In the genomic region with DNA sequence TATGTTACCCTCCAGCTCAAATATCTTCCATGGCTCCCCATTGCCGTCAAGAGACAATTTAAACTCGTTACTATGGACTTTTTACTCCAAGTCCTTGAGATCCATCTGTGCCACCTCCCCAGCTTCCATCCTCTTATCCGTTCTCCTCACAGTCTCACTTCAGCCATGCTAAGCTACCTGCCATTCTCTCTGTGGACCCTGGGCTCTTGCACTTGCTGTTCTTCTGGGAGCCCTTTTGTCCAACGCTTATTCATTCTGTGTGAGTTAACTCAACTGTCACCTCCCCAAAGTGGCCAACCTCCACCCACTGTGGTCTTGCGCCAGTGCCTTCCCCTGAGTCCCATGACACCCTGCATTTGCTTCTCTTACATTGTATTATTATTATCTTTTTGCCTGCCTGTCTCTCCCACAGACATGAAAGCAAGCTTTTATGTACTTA, we compare ENCODE assay signal across 20 cellular contexts.
A peak's percentile ranks its signal among the peaks of the same experiment; 100 is the strongest.
DNase-seq lines count a peak whose midpoint lies in the region; ATAC-seq and TF ChIP-seq lines count a peak whose summit lies in the region.
"Had no signal": no experiment of that assay in that cellular context is flagged by ENCODE, and none has a peak within 500 bp of the region (broad histone marks: within the 10 kb centered on the region; RNA-seq: fewer than 3 reads in every experiment).

No MANE protein-coding gene starts in this region.

- peak overlapping the region; percentile 2 to 34 for H3K27ac Mint-ChIP-seq in T-cell
- peak overlapping the region; percentile 82 for H3K27ac Mint-ChIP-seq in stimulated activated memory B cell treated with anti-CD40 and anti-IgM and Interleukin-4, amounts not matched to agents 10 μg/mL and 1 μg/mL and 100 μg/mL, for 72 hours
- H3K27ac Mint-ChIP-seq: activated CD4-positive, alpha-beta T cell treated with anti-CD3 and anti-CD28 coated beads, Interleukin-2, amount 10 ng/mL, durations not matched to agents 7 days and 5 days; stimulated activated naive B cell treated with anti-CD40 and anti-IgM and Interleukin-4, amounts not matched to agents 10 μg/mL and 1 μg/mL and 100 μg/mL, for 72 hours had no signal

- no peak for TF ChIP-seq POLR2A in erythroblast (IDR thresholded peaks at IDR 0.05; ENCODE audit: low read length)

- H3K9me3 Mint-ChIP-seq in T-cell, result no peaks in the 10 kb centered on the region
- peaks cover 4% of the 10 kb centered on the region for H3K9me3 Mint-ChIP-seq in stimulated activated memory B cell treated with anti-CD40 and anti-IgM and Interleukin-4, amounts not matched to agents 10 μg/mL and 1 μg/mL and 100 μg/mL, for 72 hours
- H3K9me3 Mint-ChIP-seq: stimulated activated naive B cell treated with anti-CD40 and anti-IgM and Interleukin-4, amounts not matched to agents 10 μg/mL and 1 μg/mL and 100 μg/mL, for 72 hours had no signal

- no peaks in the 10 kb centered on the region for H3K27me3 Mint-ChIP-seq in T-cell
- H3K27me3 Mint-ChIP-seq in stimulated activated memory B cell treated with anti-CD40 and anti-IgM and Interleukin-4, amounts not matched to agents 10 μg/mL and 1 μg/mL and 100 μg/mL, for 72 hours, result no peaks in the 10 kb centered on the region
- H3K27me3 Mint-ChIP-seq: activated CD4-positive, alpha-beta T cell treated with anti-CD3 and anti-CD28 coated beads, Interleukin-2, amount 10 ng/mL, durations not matched to agents 7 days and 5 days; stimulated activated naive B cell treated with anti-CD40 and anti-IgM and Interleukin-4, amounts not matched to agents 10 μg/mL and 1 μg/mL and 100 μg/mL, for 72 hours had no signal

- CTCF ChIA-PET in HEK293 (lab: Yijun Ruan, JAX), result interaction anchor here (0.7 to 3.8 kb wide), 2 partner anchors 359 to 378 kb away, joined by 5 to 39 read pairs; no protein-coding TSS in a partner anchor
- CTCF ChIA-PET in T-cell (lab: Charles Lee), result interaction anchor here (0.6 to 3.5 kb wide), 4 partner anchors 20 to 359 kb away, joined by 3 to 29 read pairs (median 12); no protein-coding TSS in a partner anchor

- no peak overlapping the region for H3K4me3 ChIP-seq in HEK293 (ENCODE audit: low read depth, low read length)

- H3K27ac ChIP-seq in HEK293 (ENCODE audit: extremely low read depth, low read depth, low read length), result no peak overlapping the region

- no peaks in the 10 kb centered on the region for H3K9me3 ChIP-seq in HEK293 (ENCODE audit: control insufficient read depth, insufficient read depth, low read depth, low read length)
- H3K9me3 ChIP-seq: SK-N-SH had no signal

- H3K4me1 Mint-ChIP-seq in T-cell, result peaks cover 39 to 53% (median 46%) of the 10 kb centered on the region in 3 donors
- peaks cover 82% of the 10 kb centered on the region for H3K4me1 Mint-ChIP-seq in stimulated activated memory B cell treated with anti-CD40 and anti-IgM and Interleukin-4, amounts not matched to agents 10 μg/mL and 1 μg/mL and 100 μg/mL, for 72 hours

- no peaks in the 10 kb centered on the region for H3K36me3 ChIP-seq in HEK293 (ENCODE audit: control insufficient read depth in 2 of 2, insufficient read depth in 1 of 2, low read length in 2 of 2)

- no peaks in the 10 kb centered on the region for H3K36me3 Mint-ChIP-seq in T-cell
- H3K36me3 Mint-ChIP-seq in stimulated activated memory B cell treated with anti-CD40 and anti-IgM and Interleukin-4, amounts not matched to agents 10 μg/mL and 1 μg/mL and 100 μg/mL, for 72 hours, result peaks cover 6% of the 10 kb centered on the region
- H3K36me3 Mint-ChIP-seq: stimulated activated naive B cell treated with anti-CD40 and anti-IgM and Interleukin-4, amounts not matched to agents 10 μg/mL and 1 μg/mL and 100 μg/mL, for 72 hours had no signal

- POLR2A ChIA-PET in HEK293 (lab: Yijun Ruan, JAX), result no interaction called here
- POLR2A ChIA-PET in T-cell (lab: Charles Lee), result interaction anchor here in 1 of 2 donors (0.6 kb wide), 1 partner anchor 30 kb away, joined by 4 read pairs; no protein-coding TSS in a partner anchor

- H3K4me1 ChIP-seq in HEK293 (ENCODE audit: control insufficient read depth, insufficient read depth, low read length), result no peaks in the 10 kb centered on the region

- no peak overlapping the region for H3K4me3 Mint-ChIP-seq in T-cell
- H3K4me3 Mint-ChIP-seq in stimulated activated memory B cell treated with anti-CD40 and anti-IgM and Interleukin-4, amounts not matched to agents 10 μg/mL and 1 μg/mL and 100 μg/mL, for 72 hours, result no peak overlapping the region
- H3K4me3 Mint-ChIP-seq: activated CD4-positive, alpha-beta T cell treated with anti-CD3 and anti-CD28 coated beads, Interleukin-2, amount 10 ng/mL, durations not matched to agents 7 days and 5 days had no signal

- DNase-seq in T-cell (no peak), erythroblast (lab: John Stamatoyannopoulos, UW) (peak; percentile 49 to 69)
- DNase-seq in activated CD4-positive, alpha-beta T cell treated with anti-CD3 and anti-CD28 coated beads for 48 hours, result no peak
- DNase-seq: activated CD4-positive, alpha-beta T cell treated with anti-CD3 and anti-CD28 coated beads, Interleukin-2, amount 10 ng/mL, durations not matched to agents 7 days and 5 days; effector CD4-positive, alpha-beta T cell; foreskin melanocyte; GOT3; left colon; mesenchymal stem cell; NCI-H1105 treated with DMSO at 0.1 percent for 48 hours; NCI-H2029 treated with DMSO at 0.1 percent for 48 hours; NCI-H2227 treated with DMSO at 0.1 percent for 48 hours; NCI-H748 treated with DMSO at 0.1 percent for 48 hours; SK-N-SH; stimulated activated CD4-positive, alpha-beta T cell treated with anti-CD3 and anti-CD28 coated beads, Interleukin-2, amount 100 ng/mL, for 48 hours; stimulated activated naive B cell treated with anti-CD40 and anti-IgM and Interleukin-4, amounts not matched to agents 10 μg/mL and 1 μg/mL and 100 μg/mL, for 72 hours had no signal

- TF ChIP-seq CTCF in HEK293 (tag by site-specific recombination; IDR thresholded peaks at IDR 0.05), result no peak

- ATAC-seq in T-cell (replicated peaks in 1 of 4), result no peak
- ATAC-seq in stimulated activated memory B cell treated with anti-CD40 and anti-IgM and Interleukin-4, amounts not matched to agents 10 μg/mL and 1 μg/mL and 100 μg/mL, for 72 hours, result no peak
- ATAC-seq in HG02588 (IDR thresholded peaks at IDR 0.05; ENCODE audit: unreplicated experiment), result no peak
- no peak for ATAC-seq in HG03039 (IDR thresholded peaks at IDR 0.05; ENCODE audit: unreplicated experiment)
- ATAC-seq: stimulated activated naive B cell treated with anti-CD40 and anti-IgM and Interleukin-4, amounts not matched to agents 10 μg/mL and 1 μg/mL and 100 μg/mL, for 72 hours had no signal

TF ChIP-seq in HEK293, 187 proteins besides CTCF, POLR2A, EP300 and RAD21:
- TF ChIP-seq ZNF16 (tag by site-specific recombination; IDR thresholded peaks at IDR 0.05; ENCODE audit: low read depth) (peak; percentile 74; the same call in 1 of the 2 replicates), ZNF19 (tag by site-specific recombination; IDR thresholded peaks at IDR 0.05; ENCODE audit: low read depth) (no peak)

Comparison
In these comparisons a context has a peak if more than half of its experiments do, and no peak if none do; other contexts are left out.
1. DNase-seq: peak in erythroblast (2 of 2); none in T-cell (0 of 34) and activated CD4-positive, alpha-beta T cell treated with anti-CD3 and anti-CD28 coated beads for 48 hours (single experiment).